In the genomic region with DNA sequence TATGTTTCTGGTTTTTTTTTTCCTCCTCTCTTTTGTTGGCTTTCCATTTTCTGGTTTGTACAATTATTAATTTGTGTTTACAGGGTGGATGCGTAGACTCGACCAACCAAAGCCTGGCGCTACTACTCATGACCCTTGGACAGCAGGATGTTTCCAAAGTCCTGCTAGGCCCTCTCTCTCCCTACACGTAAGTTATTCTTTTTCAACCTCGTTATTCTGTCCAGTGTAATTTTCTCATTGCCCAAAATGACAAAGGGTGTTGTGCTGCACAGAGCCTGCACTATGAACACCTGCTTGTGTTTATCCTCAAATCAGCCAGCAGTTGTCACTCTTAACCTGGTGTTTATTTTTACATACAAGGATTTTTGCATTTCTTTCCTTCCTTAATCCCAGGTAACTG, we compare ENCODE assay signal across 1 cellular context.
TF ChIP-seq lines count a peak whose summit lies in the region.

No MANE protein-coding gene starts in this region.

TF ChIP-seq in HepG2, 621 proteins besides CTCF, POLR2A, EP300 and RAD21 (continued from another document and continues in another):
- TF ChIP-seq, protein P1, sequence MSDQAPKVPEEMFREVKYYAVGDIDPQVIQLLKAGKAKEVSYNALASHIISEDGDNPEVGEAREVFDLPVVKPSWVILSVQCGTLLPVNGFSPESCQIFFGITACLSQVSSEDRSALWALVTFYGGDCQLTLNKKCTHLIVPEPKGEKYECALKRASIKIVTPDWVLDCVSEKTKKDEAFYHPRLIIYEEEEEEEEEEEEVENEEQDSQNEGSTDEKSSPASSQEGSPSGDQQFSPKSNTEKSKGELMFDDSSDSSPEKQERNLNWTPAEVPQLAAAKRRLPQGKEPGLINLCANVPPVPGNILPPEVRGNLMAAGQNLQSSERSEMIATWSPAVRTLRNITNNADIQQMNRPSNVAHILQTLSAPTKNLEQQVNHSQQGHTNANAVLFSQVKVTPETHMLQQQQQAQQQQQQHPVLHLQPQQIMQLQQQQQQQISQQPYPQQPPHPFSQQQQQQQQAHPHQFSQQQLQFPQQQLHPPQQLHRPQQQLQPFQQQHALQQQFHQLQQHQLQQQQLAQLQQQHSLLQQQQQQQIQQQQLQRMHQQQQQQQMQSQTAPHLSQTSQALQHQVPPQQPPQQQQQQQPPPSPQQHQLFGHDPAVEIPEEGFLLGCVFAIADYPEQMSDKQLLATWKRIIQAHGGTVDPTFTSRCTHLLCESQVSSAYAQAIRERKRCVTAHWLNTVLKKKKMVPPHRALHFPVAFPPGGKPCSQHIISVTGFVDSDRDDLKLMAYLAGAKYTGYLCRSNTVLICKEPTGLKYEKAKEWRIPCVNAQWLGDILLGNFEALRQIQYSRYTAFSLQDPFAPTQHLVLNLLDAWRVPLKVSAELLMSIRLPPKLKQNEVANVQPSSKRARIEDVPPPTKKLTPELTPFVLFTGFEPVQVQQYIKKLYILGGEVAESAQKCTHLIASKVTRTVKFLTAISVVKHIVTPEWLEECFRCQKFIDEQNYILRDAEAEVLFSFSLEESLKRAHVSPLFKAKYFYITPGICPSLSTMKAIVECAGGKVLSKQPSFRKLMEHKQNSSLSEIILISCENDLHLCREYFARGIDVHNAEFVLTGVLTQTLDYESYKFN (CRISPR knock-in tag; conservative IDR thresholded peaks at IDR 0.05) = peak; percentile 82
- TF ChIP-seq SOX6 (IDR thresholded peaks at IDR 0.05) = no peak
- peak; percentile 74 for TF ChIP-seq SOX6 (CRISPR knock-in tag; IDR thresholded peaks at IDR 0.05)
- no peak for TF ChIP-seq ATF1 (CRISPR knock-in tag; IDR thresholded peaks at IDR 0.05)
- TF ChIP-seq RARA (CRISPR knock-in tag; IDR thresholded peaks at IDR 0.05) = peak; percentile 31; the same call in 1 of the 2 replicates
- TF ChIP-seq, protein P2, sequence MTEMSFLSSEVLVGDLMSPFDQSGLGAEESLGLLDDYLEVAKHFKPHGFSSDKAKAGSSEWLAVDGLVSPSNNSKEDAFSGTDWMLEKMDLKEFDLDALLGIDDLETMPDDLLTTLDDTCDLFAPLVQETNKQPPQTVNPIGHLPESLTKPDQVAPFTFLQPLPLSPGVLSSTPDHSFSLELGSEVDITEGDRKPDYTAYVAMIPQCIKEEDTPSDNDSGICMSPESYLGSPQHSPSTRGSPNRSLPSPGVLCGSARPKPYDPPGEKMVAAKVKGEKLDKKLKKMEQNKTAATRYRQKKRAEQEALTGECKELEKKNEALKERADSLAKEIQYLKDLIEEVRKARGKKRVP (CRISPR knock-in tag; IDR thresholded peaks at IDR 0.05) = no peak
- peak; percentile 54; the same call in 1 of the 2 replicates for TF ChIP-seq RXRB (CRISPR knock-in tag; IDR thresholded peaks at IDR 0.05; ENCODE audit: borderline replicate concordance)
- TF ChIP-seq, protein P3, sequence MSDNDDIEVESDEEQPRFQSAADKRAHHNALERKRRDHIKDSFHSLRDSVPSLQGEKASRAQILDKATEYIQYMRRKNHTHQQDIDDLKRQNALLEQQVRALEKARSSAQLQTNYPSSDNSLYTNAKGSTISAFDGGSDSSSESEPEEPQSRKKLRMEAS (IDR thresholded peaks at IDR 0.05) = 0 out of 2 replicates have a peak, but pooled peaks have one; percentile 17
- TF ChIP-seq IRF2 (CRISPR knock-in tag; IDR thresholded peaks at IDR 0.05) = 0 out of 2 replicates have a peak, but pooled peaks have one; percentile 16
- TF ChIP-seq ZKSCAN5 (CRISPR knock-in tag; IDR thresholded peaks at IDR 0.05) = no peak
- peak; percentile 42; the same call in 1 of the 2 replicates for TF ChIP-seq MED1 (CRISPR knock-in tag; IDR thresholded peaks at IDR 0.05)
- TF ChIP-seq ZFX (CRISPR knock-in tag; IDR thresholded peaks at IDR 0.05; ENCODE audit: low read depth) = peak; percentile 39
- TF ChIP-seq, protein P4, sequence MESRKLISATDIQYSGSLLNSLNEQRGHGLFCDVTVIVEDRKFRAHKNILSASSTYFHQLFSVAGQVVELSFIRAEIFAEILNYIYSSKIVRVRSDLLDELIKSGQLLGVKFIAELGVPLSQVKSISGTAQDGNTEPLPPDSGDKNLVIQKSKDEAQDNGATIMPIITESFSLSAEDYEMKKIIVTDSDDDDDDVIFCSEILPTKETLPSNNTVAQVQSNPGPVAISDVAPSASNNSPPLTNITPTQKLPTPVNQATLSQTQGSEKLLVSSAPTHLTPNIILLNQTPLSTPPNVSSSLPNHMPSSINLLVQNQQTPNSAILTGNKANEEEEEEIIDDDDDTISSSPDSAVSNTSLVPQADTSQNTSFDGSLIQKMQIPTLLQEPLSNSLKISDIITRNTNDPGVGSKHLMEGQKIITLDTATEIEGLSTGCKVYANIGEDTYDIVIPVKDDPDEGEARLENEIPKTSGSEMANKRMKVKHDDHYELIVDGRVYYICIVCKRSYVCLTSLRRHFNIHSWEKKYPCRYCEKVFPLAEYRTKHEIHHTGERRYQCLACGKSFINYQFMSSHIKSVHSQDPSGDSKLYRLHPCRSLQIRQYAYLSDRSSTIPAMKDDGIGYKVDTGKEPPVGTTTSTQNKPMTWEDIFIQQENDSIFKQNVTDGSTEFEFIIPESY (CRISPR knock-in tag; IDR thresholded peaks at IDR 0.05) = peak; percentile 91
- TF ChIP-seq ZNF563 (CRISPR knock-in tag; IDR thresholded peaks at IDR 0.05) = no peak
- no peak for TF ChIP-seq KLF11 (CRISPR knock-in tag; IDR thresholded peaks at IDR 0.05)
- TF ChIP-seq STAT5B (CRISPR knock-in tag; IDR thresholded peaks at IDR 0.05) = no peak
- TF ChIP-seq, protein P5, sequence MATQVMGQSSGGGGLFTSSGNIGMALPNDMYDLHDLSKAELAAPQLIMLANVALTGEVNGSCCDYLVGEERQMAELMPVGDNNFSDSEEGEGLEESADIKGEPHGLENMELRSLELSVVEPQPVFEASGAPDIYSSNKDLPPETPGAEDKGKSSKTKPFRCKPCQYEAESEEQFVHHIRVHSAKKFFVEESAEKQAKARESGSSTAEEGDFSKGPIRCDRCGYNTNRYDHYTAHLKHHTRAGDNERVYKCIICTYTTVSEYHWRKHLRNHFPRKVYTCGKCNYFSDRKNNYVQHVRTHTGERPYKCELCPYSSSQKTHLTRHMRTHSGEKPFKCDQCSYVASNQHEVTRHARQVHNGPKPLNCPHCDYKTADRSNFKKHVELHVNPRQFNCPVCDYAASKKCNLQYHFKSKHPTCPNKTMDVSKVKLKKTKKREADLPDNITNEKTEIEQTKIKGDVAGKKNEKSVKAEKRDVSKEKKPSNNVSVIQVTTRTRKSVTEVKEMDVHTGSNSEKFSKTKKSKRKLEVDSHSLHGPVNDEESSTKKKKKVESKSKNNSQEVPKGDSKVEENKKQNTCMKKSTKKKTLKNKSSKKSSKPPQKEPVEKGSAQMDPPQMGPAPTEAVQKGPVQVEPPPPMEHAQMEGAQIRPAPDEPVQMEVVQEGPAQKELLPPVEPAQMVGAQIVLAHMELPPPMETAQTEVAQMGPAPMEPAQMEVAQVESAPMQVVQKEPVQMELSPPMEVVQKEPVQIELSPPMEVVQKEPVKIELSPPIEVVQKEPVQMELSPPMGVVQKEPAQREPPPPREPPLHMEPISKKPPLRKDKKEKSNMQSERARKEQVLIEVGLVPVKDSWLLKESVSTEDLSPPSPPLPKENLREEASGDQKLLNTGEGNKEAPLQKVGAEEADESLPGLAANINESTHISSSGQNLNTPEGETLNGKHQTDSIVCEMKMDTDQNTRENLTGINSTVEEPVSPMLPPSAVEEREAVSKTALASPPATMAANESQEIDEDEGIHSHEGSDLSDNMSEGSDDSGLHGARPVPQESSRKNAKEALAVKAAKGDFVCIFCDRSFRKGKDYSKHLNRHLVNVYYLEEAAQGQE (IDR thresholded peaks at IDR 0.05; ENCODE audit: borderline replicate concordance in 1 of 2, low read depth in 1 of 2, low read length in 2 of 2) = no peak
- TF ChIP-seq ERF (CRISPR knock-in tag; IDR thresholded peaks at IDR 0.05) = no peak
- TF ChIP-seq MEIS1 (CRISPR knock-in tag; IDR thresholded peaks at IDR 0.05; ENCODE audit: borderline replicate concordance) = no peak
- TF ChIP-seq GZF1 (CRISPR knock-in tag; IDR thresholded peaks at IDR 0.05) = no peak
- TF ChIP-seq RFX3 (CRISPR knock-in tag; IDR thresholded peaks at IDR 0.05) = no peak
- TF ChIP-seq RELA (CRISPR knock-in tag; IDR thresholded peaks at IDR 0.05) = no peak
- no peak for TF ChIP-seq ZNF737 (CRISPR knock-in tag; IDR thresholded peaks at IDR 0.05; ENCODE audit: borderline replicate concordance)
- TF ChIP-seq, protein P6, sequence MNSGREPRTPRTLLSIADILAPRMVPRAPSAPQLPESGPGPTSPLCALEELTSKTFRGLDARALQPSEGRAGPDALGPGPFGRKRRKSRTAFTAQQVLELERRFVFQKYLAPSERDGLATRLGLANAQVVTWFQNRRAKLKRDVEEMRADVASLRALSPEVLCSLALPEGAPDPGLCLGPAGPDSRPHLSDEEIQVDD (CRISPR knock-in tag; IDR thresholded peaks at IDR 0.05; ENCODE audit: borderline replicate concordance) = no peak
- TF ChIP-seq TEAD3 (CRISPR knock-in tag; optimal IDR thresholded peaks at IDR 0.05; ENCODE audit: borderline replicate concordance) = peak; percentile 42
- peak; percentile 50 for TF ChIP-seq STAG1 (CRISPR knock-in tag; IDR thresholded peaks at IDR 0.05)
- TF ChIP-seq ETV6 (CRISPR knock-in tag; conservative IDR thresholded peaks at IDR 0.05) = no peak
- TF ChIP-seq GTF3A (CRISPR knock-in tag; conservative IDR thresholded peaks at IDR 0.05) = no peak
- TF ChIP-seq, protein P7, sequence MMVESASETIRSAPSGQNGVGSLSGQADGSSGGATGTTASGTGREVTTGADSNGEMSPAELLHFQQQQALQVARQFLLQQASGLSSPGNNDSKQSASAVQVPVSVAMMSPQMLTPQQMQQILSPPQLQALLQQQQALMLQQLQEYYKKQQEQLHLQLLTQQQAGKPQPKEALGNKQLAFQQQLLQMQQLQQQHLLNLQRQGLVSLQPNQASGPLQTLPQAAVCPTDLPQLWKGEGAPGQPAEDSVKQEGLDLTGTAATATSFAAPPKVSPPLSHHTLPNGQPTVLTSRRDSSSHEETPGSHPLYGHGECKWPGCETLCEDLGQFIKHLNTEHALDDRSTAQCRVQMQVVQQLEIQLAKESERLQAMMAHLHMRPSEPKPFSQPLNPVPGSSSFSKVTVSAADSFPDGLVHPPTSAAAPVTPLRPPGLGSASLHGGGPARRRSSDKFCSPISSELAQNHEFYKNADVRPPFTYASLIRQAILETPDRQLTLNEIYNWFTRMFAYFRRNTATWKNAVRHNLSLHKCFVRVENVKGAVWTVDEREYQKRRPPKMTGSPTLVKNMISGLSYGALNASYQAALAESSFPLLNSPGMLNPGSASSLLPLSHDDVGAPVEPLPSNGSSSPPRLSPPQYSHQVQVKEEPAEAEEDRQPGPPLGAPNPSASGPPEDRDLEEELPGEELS (CRISPR knock-in tag; IDR thresholded peaks at IDR 0.05) = peak; percentile 52
- no peak for TF ChIP-seq MAFG (CRISPR knock-in tag; IDR thresholded peaks at IDR 0.05)
- TF ChIP-seq SRSF9 (IDR thresholded peaks at IDR 0.05; ENCODE audit: borderline replicate concordance, insufficient read depth, low read depth, low read length, poor library complexity, severe bottlenecking) = no peak
- no peak for TF ChIP-seq ZNF644 (CRISPR knock-in tag; IDR thresholded peaks at IDR 0.05; ENCODE audit: low read depth)
- TF ChIP-seq, protein P8, sequence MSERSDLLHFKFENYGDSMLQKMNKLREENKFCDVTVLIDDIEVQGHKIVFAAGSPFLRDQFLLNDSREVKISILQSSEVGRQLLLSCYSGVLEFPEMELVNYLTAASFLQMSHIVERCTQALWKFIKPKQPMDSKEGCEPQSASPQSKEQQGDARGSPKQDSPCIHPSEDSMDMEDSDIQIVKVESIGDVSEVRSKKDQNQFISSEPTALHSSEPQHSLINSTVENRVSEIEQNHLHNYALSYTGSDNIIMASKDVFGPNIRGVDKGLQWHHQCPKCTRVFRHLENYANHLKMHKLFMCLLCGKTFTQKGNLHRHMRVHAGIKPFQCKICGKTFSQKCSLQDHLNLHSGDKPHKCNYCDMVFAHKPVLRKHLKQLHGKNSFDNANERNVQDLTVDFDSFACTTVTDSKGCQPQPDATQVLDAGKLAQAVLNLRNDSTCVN (CRISPR knock-in tag; IDR thresholded peaks at IDR 0.05; ENCODE audit: borderline replicate concordance) = no peak
- TF ChIP-seq XBP1 (CRISPR knock-in tag; IDR thresholded peaks at IDR 0.05) = no peak
- TF ChIP-seq ZFP37 (CRISPR knock-in tag; IDR thresholded peaks at IDR 0.05; ENCODE audit: borderline replicate concordance) = no peak
- no peak for TF ChIP-seq ZNF274 (CRISPR knock-in tag; IDR thresholded peaks at IDR 0.05)
- TF ChIP-seq, protein P9, sequence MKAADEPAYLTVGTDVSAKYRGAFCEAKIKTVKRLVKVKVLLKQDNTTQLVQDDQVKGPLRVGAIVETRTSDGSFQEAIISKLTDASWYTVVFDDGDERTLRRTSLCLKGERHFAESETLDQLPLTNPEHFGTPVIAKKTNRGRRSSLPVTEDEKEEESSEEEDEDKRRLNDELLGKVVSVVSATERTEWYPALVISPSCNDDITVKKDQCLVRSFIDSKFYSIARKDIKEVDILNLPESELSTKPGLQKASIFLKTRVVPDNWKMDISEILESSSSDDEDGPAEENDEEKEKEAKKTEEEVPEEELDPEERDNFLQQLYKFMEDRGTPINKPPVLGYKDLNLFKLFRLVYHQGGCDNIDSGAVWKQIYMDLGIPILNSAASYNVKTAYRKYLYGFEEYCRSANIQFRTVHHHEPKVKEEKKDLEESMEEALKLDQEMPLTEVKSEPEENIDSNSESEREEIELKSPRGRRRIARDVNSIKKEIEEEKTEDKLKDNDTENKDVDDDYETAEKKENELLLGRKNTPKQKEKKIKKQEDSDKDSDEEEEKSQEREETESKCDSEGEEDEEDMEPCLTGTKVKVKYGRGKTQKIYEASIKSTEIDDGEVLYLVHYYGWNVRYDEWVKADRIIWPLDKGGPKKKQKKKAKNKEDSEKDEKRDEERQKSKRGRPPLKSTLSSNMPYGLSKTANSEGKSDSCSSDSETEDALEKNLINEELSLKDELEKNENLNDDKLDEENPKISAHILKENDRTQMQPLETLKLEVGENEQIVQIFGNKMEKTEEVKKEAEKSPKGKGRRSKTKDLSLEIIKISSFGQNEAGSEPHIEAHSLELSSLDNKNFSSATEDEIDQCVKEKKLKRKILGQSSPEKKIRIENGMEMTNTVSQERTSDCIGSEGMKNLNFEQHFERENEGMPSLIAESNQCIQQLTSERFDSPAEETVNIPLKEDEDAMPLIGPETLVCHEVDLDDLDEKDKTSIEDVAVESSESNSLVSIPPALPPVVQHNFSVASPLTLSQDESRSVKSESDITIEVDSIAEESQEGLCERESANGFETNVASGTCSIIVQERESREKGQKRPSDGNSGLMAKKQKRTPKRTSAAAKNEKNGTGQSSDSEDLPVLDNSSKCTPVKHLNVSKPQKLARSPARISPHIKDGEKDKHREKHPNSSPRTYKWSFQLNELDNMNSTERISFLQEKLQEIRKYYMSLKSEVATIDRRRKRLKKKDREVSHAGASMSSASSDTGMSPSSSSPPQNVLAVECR (CRISPR knock-in tag; IDR thresholded peaks at IDR 0.05; ENCODE audit: borderline replicate concordance) = no peak
- no peak for TF ChIP-seq ZNF354B (CRISPR knock-in tag; IDR thresholded peaks at IDR 0.05)
- no peak for TF ChIP-seq ZFP82 (CRISPR knock-in tag; IDR thresholded peaks at IDR 0.05; ENCODE audit: borderline replicate concordance)
- peak; percentile 25; the same call in 1 of the 2 replicates for TF ChIP-seq FOXO1 (CRISPR knock-in tag; IDR thresholded peaks at IDR 0.05)
- no peak for TF ChIP-seq ZNF317 (CRISPR knock-in tag; IDR thresholded peaks at IDR 0.05)
- no peak for TF ChIP-seq POLR2AphosphoS2 (IDR thresholded peaks at IDR 0.05; ENCODE audit: low read depth, low read length)
- TF ChIP-seq GABPB1 (CRISPR knock-in tag; IDR thresholded peaks at IDR 0.05) = no peak
